In genomic region chr20:19911810-19912382, GRCh38 we compare ENCODE assay signal across 23 cellular contexts.
DNase-seq lines count a peak whose midpoint lies in the region; ATAC-seq, FAIRE-seq and TF ChIP-seq lines count a peak whose summit lies in the region.
"Had no signal": no experiment of that assay in that cellular context is flagged by ENCODE, and none has a peak within 500 bp of the region (broad histone marks: within the 10 kb centered on the region; RNA-seq: fewer than 3 reads in every experiment).

No MANE protein-coding gene starts in this region.

- FAIRE-seq in GM12892 (lab: Jason Lieb, UNC), result no peak
- FAIRE-seq: A204.1, D721Med, GM18507 had no signal

- POLR2A ChIA-PET in GM10248 (lab: Yijun Ruan, JAX), result no interaction called here

- H3K4me1 ChIP-seq in BLaER1, result peaks cover 80% of the 10 kb centered on the region
- H3K4me1 ChIP-seq: SJCRH30 had no signal

- no peak overlapping the region for H3K27ac Mint-ChIP-seq in activated naive CD4-positive, alpha-beta T cell treated with anti-CD3 and anti-CD28 coated beads, Interleukin-2, amount 50 U/mL, for 72 hours
- H3K27ac Mint-ChIP-seq: CD4-positive, CD25-positive, alpha-beta regulatory T cell; GM23338 had no signal

- H3K36me3 ChIP-seq in BLaER1, result no peaks in the 10 kb centered on the region
- H3K36me3 ChIP-seq: SJCRH30 had no signal

- no peak overlapping the region for H3K27ac ChIP-seq in BLaER1
- H3K27ac ChIP-seq: KMS-11, SJCRH30 had no signal

- TF ChIP-seq CTCF in GM10248 (IDR thresholded peaks at IDR 0.05; ENCODE audit: control extremely low read depth, extremely low read depth, low read depth, missing control alignments), result no peak

- CTCF ChIA-PET in GM10248 (lab: Yijun Ruan, JAX), result interaction anchor here (1.1 to 1.7 kb wide), 5 partner anchors 10 to 250 kb away, joined by 3 to 12 read pairs (median 4); no protein-coding TSS in a partner anchor

- H3K9me3 Mint-ChIP-seq in activated naive CD4-positive, alpha-beta T cell treated with anti-CD3 and anti-CD28 coated beads, Interleukin-2, amount 50 U/mL, for 72 hours, result no peaks in the 10 kb centered on the region
- H3K9me3 Mint-ChIP-seq: CD4-positive, CD25-positive, alpha-beta regulatory T cell; GM23338 had no signal

- no peaks in the 10 kb centered on the region for H3K36me3 Mint-ChIP-seq in activated naive CD4-positive, alpha-beta T cell treated with anti-CD3 and anti-CD28 coated beads, Interleukin-2, amount 50 U/mL, for 72 hours
- H3K36me3 Mint-ChIP-seq: CD4-positive, CD25-positive, alpha-beta regulatory T cell had no signal

- TF ChIP-seq POLR2A in GM12892 (IDR thresholded peaks at IDR 0.05; ENCODE audit: low read depth, low read length), result no peak

- no peaks in the 10 kb centered on the region for H3K9me3 ChIP-seq in BLaER1
- H3K9me3 ChIP-seq: SJCRH30 had no signal

- ATAC-seq in HG02870 (IDR thresholded peaks at IDR 0.05; ENCODE audit: unreplicated experiment), result peak; percentile 39
- ATAC-seq in activated naive CD4-positive, alpha-beta T cell treated with anti-CD3 and anti-CD28 coated beads, Interleukin-2, amount 50 U/mL, for 72 hours, result no peak
- ATAC-seq: GM23338 had no signal

- no peaks in the 10 kb centered on the region for H4K20me1 ChIP-seq in BLaER1

- H3K9ac ChIP-seq in BLaER1, result no peak overlapping the region
- H3K9ac ChIP-seq: KMS-11 had no signal

- H3K4me3 ChIP-seq in BLaER1, result no peak overlapping the region
- H3K4me3 ChIP-seq: GM23338, SJCRH30 had no signal

- no peaks in the 10 kb centered on the region for H3K27me3 ChIP-seq in BLaER1
- H3K27me3 ChIP-seq: SJCRH30 had no signal

- peak overlapping the region; percentile 52 for H3K4me2 ChIP-seq in BLaER1
- H3K4me2 ChIP-seq: GM23338, KMS-11 had no signal

- peak; percentile 43 for DNase-seq in GM10248 (ENCODE audit: extremely low spot score)
- peak; percentile 52 for DNase-seq in kidney tubule cell (ENCODE audit: low spot score)
- DNase-seq in NCI-H146 treated with DMSO at 0.1 percent for 48 hours (lab: John Stamatoyannopoulos, UW; ENCODE audit: unreplicated experiment), result no peak
- DNase-seq in COR-L47 (lab: John Stamatoyannopoulos, UW), result no peak
- no peak for DNase-seq in GM12892 (ENCODE audit: insufficient read length)
- DNase-seq in activated naive CD4-positive, alpha-beta T cell treated with anti-CD3 and anti-CD28 coated beads, Interleukin-2, amount 50 U/mL, for 72 hours (ENCODE audit: low spot score in 2 of 2), result no peak
- DNase-seq: CD4-positive, CD25-positive, alpha-beta regulatory T cell; DMS79 treated with DMSO at 0.1 percent for 48 hours; GDM1; MM.1S; NCI-H1417; NCI-H2029; NCI-H510A; RPMI8226; SJCRH30; SW 1271 had no signal

Comparison
In these comparisons a context has a peak if more than half of its experiments do, and no peak if none do; other contexts are left out.
1. DNase-seq: peak in GM10248 (single experiment) and kidney tubule cell (single experiment); none in NCI-H146 treated with DMSO at 0.1 percent for 48 hours (single experiment), COR-L47 (single experiment), GM12892 (single experiment) and activated naive CD4-positive, alpha-beta T cell treated with anti-CD3 and anti-CD28 coated beads, Interleukin-2, amount 50 U/mL, for 72 hours (0 of 2).